ENCODE assay signal across 9 cellular contexts in genomic region chr7:93232673-93233018, GRCh38. TPM values are rescaled to one million over a fixed set of nuclear protein-coding genes. Genes with fewer than 3 reads are reported as not detected.
DNase-seq lines count a peak whose midpoint lies in the region; ATAC-seq and TF ChIP-seq lines count a peak whose summit lies in the region.
"Had no signal": no experiment of that assay in that cellular context is flagged by ENCODE, and none has a peak within 500 bp of the region (broad histone marks: within the 10 kb centered on the region; RNA-seq: fewer than 3 reads in every experiment).

No MANE protein-coding gene starts in this region.

- peak; percentile 1 for ATAC-seq in GM21381 (IDR thresholded peaks at IDR 0.05; ENCODE audit: unreplicated experiment)
- ATAC-seq in naive thymus-derived CD8-positive, alpha-beta T cell: no peak

- H3K4me1 ChIP-seq in OCI-LY3 (ENCODE audit: low read length) (peaks cover 13% of the 10 kb centered on the region), duodenal mucosa (ENCODE audit: control insufficient read depth in 1 of 2, insufficient read depth in 2 of 2, low read length in 2 of 2) (peaks cover 5 to 7% of the 10 kb centered on the region in 2 donors)

- peaks cover 7 to 26% (median 22%) of the 10 kb centered on the region in 4 donors for H3K4me1 Mint-ChIP-seq in naive thymus-derived CD8-positive, alpha-beta T cell

- POLR2A ChIA-PET in naive thymus-derived CD8-positive, alpha-beta T cell (lab: Charles Lee): interaction anchor here (0.8 to 1.4 kb wide), 6 partner anchors 9 to 1277 kb away, joined by 3 to 5 read pairs (median 3); partner anchors contain the start of genes CASD1 and RBM48

- no peaks in the 10 kb centered on the region for H3K9me3 Mint-ChIP-seq in naive thymus-derived CD8-positive, alpha-beta T cell

- H3K27ac Mint-ChIP-seq in naive thymus-derived CD8-positive, alpha-beta T cell: peak overlapping the region; percentile 96 to 100 (median 98)

- H3K27me3 ChIP-seq in OCI-LY3 (ENCODE audit: low read depth, low read length) (no peaks in the 10 kb centered on the region), duodenal mucosa (ENCODE audit: control insufficient read depth in 1 of 2, insufficient read depth in 2 of 2, low read length in 2 of 2) (no peaks in the 10 kb centered on the region)

- H3K36me3 ChIP-seq in OCI-LY3 (replicated peaks; ENCODE audit: low read depth, low read length): no peaks in the 10 kb centered on the region
- no peaks in the 10 kb centered on the region for H3K36me3 ChIP-seq in duodenal mucosa (ENCODE audit: control insufficient read depth in 1 of 2, insufficient read depth in 2 of 2, low read length in 2 of 2)

- H3K27ac ChIP-seq in OCI-LY3 (ENCODE audit: low read length) (no peak overlapping the region), duodenal mucosa (ENCODE audit: low read depth, low read length) (no peak overlapping the region)

- no peaks in the 10 kb centered on the region for H4K20me1 ChIP-seq in OCI-LY3 (ENCODE audit: insufficient read depth, low read length)

- no peak for DNase-seq in AG09309 (ENCODE audit: low read depth)
- DNase-seq in naive thymus-derived CD8-positive, alpha-beta T cell: peak in 1 of 10 donors; percentile 1
- DNase-seq in stimulated activated CD4-positive, alpha-beta T cell treated with anti-CD3 and anti-CD28 coated beads, Interleukin-2, amount 100 ng/mL, for 48 hours: no peak
- DNase-seq in stimulated activated CD8-positive, alpha-beta memory T cell treated with anti-CD3 and anti-CD28 coated beads, Interleukin-4, amount 100 ng/mL, for 48 hours: no peak
- DNase-seq in stimulated activated naive CD4-positive, alpha-beta T cell treated with Interleukin-2 at 50 U/mL for 16 hours (lab: John Stamatoyannopoulos, UW): no peak

- no peaks in the 10 kb centered on the region for H3K27me3 Mint-ChIP-seq in naive thymus-derived CD8-positive, alpha-beta T cell

- H3K9ac ChIP-seq in OCI-LY3 (ENCODE audit: low read length) (peak overlapping the region; percentile 55), duodenal mucosa (ENCODE audit: low read depth in 1 of 2, low read length in 2 of 2) (peak overlapping the region; percentile 45 to 91)

- peaks cover 16% of the 10 kb centered on the region for H3K79me2 ChIP-seq in OCI-LY3 (ENCODE audit: low read length)

- peak overlapping the region; percentile 86 for H2AFZ ChIP-seq in OCI-LY3 (ENCODE audit: low read depth, low read length)

- no peaks in the 10 kb centered on the region for H3K9me3 ChIP-seq in OCI-LY3 (ENCODE audit: insufficient read depth, low read length)
- H3K9me3 ChIP-seq in duodenal mucosa (ENCODE audit: control insufficient read depth in 1 of 2, low read length in 2 of 2): no peaks in the 10 kb centered on the region

- no peaks in the 10 kb centered on the region for H3K36me3 Mint-ChIP-seq in naive thymus-derived CD8-positive, alpha-beta T cell

- peak overlapping the region; percentile 91 for H3K4me2 ChIP-seq in OCI-LY3 (ENCODE audit: low read length)

- TF ChIP-seq CTCF in AG09309 (IDR thresholded peaks at IDR 0.05; ENCODE audit: control insufficient read depth, insufficient read depth, low read depth, low read length, missing control alignments) (no peak), OCI-LY3 (IDR thresholded peaks at IDR 0.05; ENCODE audit: low read depth, low read length) (no peak)

- peak overlapping the region; percentile 87 for H3K4me3 ChIP-seq in AG09309 (ENCODE audit: control insufficient read depth, low read depth, low read length)
- peak overlapping the region; percentile 85 for H3K4me3 ChIP-seq in OCI-LY3 (ENCODE audit: low read length)
- H3K4me3 ChIP-seq in duodenal mucosa (ENCODE audit: low read depth in 1 of 2, low read length in 2 of 2): peak overlapping the region; percentile 83 to 99

- H3K4me3 Mint-ChIP-seq in naive thymus-derived CD8-positive, alpha-beta T cell: peak overlapping the region; percentile 94 to 99 (median 98)

RNA-seq across cellular contexts. Expression of gene VPS50, which starts 0.5 kb away (rescaled TPM):
- total RNA-seq in naive thymus-derived CD8-positive, alpha-beta T cell: 10 to 100 TPM; 36.9 to 37.4 TPM
- polyA plus RNA-seq in naive thymus-derived CD8-positive, alpha-beta T cell: 10 to 100 TPM; 13.3 to 15.1 (median 14.7) TPM

RNA-seq across cellular contexts. Expression of gene HEPACAM2, which starts 6.4 kb away (rescaled TPM):
- total RNA-seq in naive thymus-derived CD8-positive, alpha-beta T cell: under 1 TPM in 1 of 2 experiments, not detected in 1; 0.33 TPM
- polyA plus RNA-seq in naive thymus-derived CD8-positive, alpha-beta T cell: not detected
- total RNA-seq: left cardiac atrium had no signal
